Comparison of ENCODE assay signal across 1 cellular context in genomic region chr7:82499546-82499945, GRCh38. TPM values are rescaled to one million over a fixed set of nuclear protein-coding genes. Genes with fewer than 3 reads are reported as not detected.
"Had no signal": no experiment of that assay in that cellular context is flagged by ENCODE, and none has a peak within 500 bp of the region (broad histone marks: within the 10 kb centered on the region; RNA-seq: fewer than 3 reads in every experiment).

No MANE protein-coding gene starts in this region.

RNA-seq across cellular contexts. Expression of gene CACNA2D1, which starts 56.0 kb away (rescaled TPM):
- total RNA-seq: OCI-LY7 had no signal
